ENCODE assay signal across 7 cellular contexts in genomic region chr15:66883322-66883911, GRCh38.
A peak's percentile ranks its signal among the peaks of the same experiment; 100 is the strongest.
DNase-seq lines count a peak whose midpoint lies in the region; ATAC-seq and TF ChIP-seq lines count a peak whose summit lies in the region.

No MANE protein-coding gene starts in this region.

- intact Hi-C loops in sigmoid colon (cut with DNase I) = no loop called here

- no peaks in the 10 kb centered on the region for H3K36me3 Mint-ChIP-seq in glutamatergic neuron (ENCODE audit: unreplicated experiment)

- peaks cover 3% of the 10 kb centered on the region for H3K4me1 Mint-ChIP-seq in glutamatergic neuron (ENCODE audit: low read depth, unreplicated experiment)

- peaks cover 19% of the 10 kb centered on the region for H3K9me3 ChIP-seq in HUES64 (ENCODE audit: insufficient read depth, low read depth, low read length)
- H3K9me3 ChIP-seq in sigmoid colon = no peaks in the 10 kb centered on the region

- H3K4me3 ChIP-seq in HUES64 (ENCODE audit: low read length) (no peak overlapping the region), sigmoid colon (no peak overlapping the region)

- H3K4me1 ChIP-seq in HUES64 (ENCODE audit: insufficient read depth, low read length) (peaks cover 18% of the 10 kb centered on the region), sigmoid colon (peaks cover 0 to 33% (median 25%) of the 10 kb centered on the region in 4 donors)

- no peak for TF ChIP-seq CTCF in sigmoid colon (IDR thresholded peaks at IDR 0.05)
- no peak for TF ChIP-seq CTCF in glutamatergic neuron (IDR thresholded peaks at IDR 0.05; ENCODE audit: partially characterized antibody, unreplicated experiment)

- TF ChIP-seq EP300 in sigmoid colon (IDR thresholded peaks at IDR 0.05) = peak in 3 of 4 donors; percentile 35 to 65 (median 63)

- H3K4me3 Mint-ChIP-seq in glutamatergic neuron (ENCODE audit: unreplicated experiment) = no peak overlapping the region

- H3K27me3 Mint-ChIP-seq in glutamatergic neuron (ENCODE audit: unreplicated experiment) = peaks cover 8% of the 10 kb centered on the region

- peak; percentile 100 for DNase-seq in astrocyte of the hippocampus (ENCODE audit: low read depth, low spot score)
- DNase-seq in iPS DF 19.7 (ENCODE audit: low read depth, low spot score) = peak; percentile 97
- DNase-seq in sigmoid colon = peak; percentile 97
- no peak for DNase-seq in glutamatergic neuron
- no peak for DNase-seq in SKM-1 (lab: John Stamatoyannopoulos, UW; ENCODE audit: unreplicated experiment)

- peak overlapping the region; percentile 86 for H3K27ac ChIP-seq in HUES64 (ENCODE audit: low read depth, low read length)
- H3K27ac ChIP-seq in sigmoid colon = peak overlapping the region; percentile 71 to 87 (median 79)

- 14% methylated on average over 10 of the region's 10 CpGs for WGBS in HUES64
- WGBS in sigmoid colon, 2 donors = 50 to 58% methylated on average over 10 of the region's 10 CpGs

- H3K27me3 ChIP-seq in HUES64 (ENCODE audit: insufficient read depth, low read length) = no peaks in the 10 kb centered on the region
- H3K27me3 ChIP-seq in sigmoid colon = no peaks in the 10 kb centered on the region

- H3K9me3 Mint-ChIP-seq in glutamatergic neuron (ENCODE audit: unreplicated experiment) = no peaks in the 10 kb centered on the region

- TF ChIP-seq POLR2A in sigmoid colon (IDR thresholded peaks at IDR 0.05) = no peak

- no peak for ATAC-seq in GM18907 (IDR thresholded peaks at IDR 0.05; ENCODE audit: unreplicated experiment)

- H3K36me3 ChIP-seq in HUES64 (ENCODE audit: insufficient read depth, low read length) (no peaks in the 10 kb centered on the region), sigmoid colon (no peaks in the 10 kb centered on the region)

- H3K27ac Mint-ChIP-seq in glutamatergic neuron (ENCODE audit: unreplicated experiment) = no peak overlapping the region

- H3K9ac ChIP-seq in HUES64 (ENCODE audit: low read depth, low read length) = peak overlapping the region; percentile 61; the same call in 1 of the 2 replicates

Comparison
In these comparisons a context has a peak if more than half of its experiments do, and no peak if none do; other contexts are left out.
1. DNase-seq: peak in astrocyte of the hippocampus (single experiment), iPS DF 19.7 (single experiment) and sigmoid colon (single experiment); none in glutamatergic neuron (single experiment) and SKM-1 (single experiment).